12 cellular contexts compared by ENCODE assay signal in genomic region chr14:57485635-57486034, GRCh38. TPM values are rescaled to one million over a fixed set of nuclear protein-coding genes. Genes with fewer than 3 reads are reported as not detected.
DNase-seq lines count a peak whose midpoint lies in the region; ATAC-seq and TF ChIP-seq lines count a peak whose summit lies in the region.
"Had no signal": no experiment of that assay in that cellular context is flagged by ENCODE, and none has a peak within 500 bp of the region (broad histone marks: within the 10 kb centered on the region; RNA-seq: fewer than 3 reads in every experiment).

No MANE protein-coding gene starts in this region.

- H3K27me3 ChIP-seq in foreskin keratinocyte, result peaks cover 25% of the 10 kb centered on the region
- H3K27me3 ChIP-seq: body of pancreas had no signal

- peak; percentile 99 for ATAC-seq in GM19351 (IDR thresholded peaks at IDR 0.05; ENCODE audit: unreplicated experiment)
- ATAC-seq in HG02798 (IDR thresholded peaks at IDR 0.05; ENCODE audit: poor library complexity, unreplicated experiment), result peak; percentile 96
- ATAC-seq in HG03520 (IDR thresholded peaks at IDR 0.05; ENCODE audit: unreplicated experiment), result peak; percentile 97
- ATAC-seq in foreskin keratinocyte, result no peak
- ATAC-seq: body of pancreas, HepG2 had no signal

- H3K27ac ChIP-seq in foreskin keratinocyte, result no peak overlapping the region
- H3K27ac ChIP-seq: body of pancreas had no signal

- peak; percentile 19 for DNase-seq in GM10266 (ENCODE audit: extremely low spot score)
- no peak for DNase-seq in stimulated activated naive CD4-positive, alpha-beta T cell (lab: John Stamatoyannopoulos, UW)
- no peak for DNase-seq in foreskin keratinocyte
- no peak for DNase-seq in putamen (ENCODE audit: low spot score)
- DNase-seq in NCI-H146 treated with DMSO at 0.1 percent for 48 hours (lab: John Stamatoyannopoulos, UW; ENCODE audit: unreplicated experiment), result no peak
- DNase-seq: AML-193, body of pancreas, substantia nigra had no signal

- TF ChIP-seq CTCF in GM10266 (IDR thresholded peaks at IDR 0.05; ENCODE audit: control insufficient read depth, insufficient read depth, low read depth, missing control alignments) (no peak), foreskin keratinocyte (conservative IDR thresholded peaks at IDR 0.05) (no peak)

- H3K4me1 ChIP-seq in foreskin keratinocyte, result no peaks in the 10 kb centered on the region
- H3K4me1 ChIP-seq: body of pancreas had no signal

RNA-seq across cellular contexts. Expression of gene CCDC198, which starts 8.0 kb away (rescaled TPM):
- total RNA-seq in foreskin keratinocyte, result not detected in 2 replicates
- polyA plus RNA-seq in foreskin keratinocyte, result not detected in 2 replicates
